In the genomic region with DNA sequence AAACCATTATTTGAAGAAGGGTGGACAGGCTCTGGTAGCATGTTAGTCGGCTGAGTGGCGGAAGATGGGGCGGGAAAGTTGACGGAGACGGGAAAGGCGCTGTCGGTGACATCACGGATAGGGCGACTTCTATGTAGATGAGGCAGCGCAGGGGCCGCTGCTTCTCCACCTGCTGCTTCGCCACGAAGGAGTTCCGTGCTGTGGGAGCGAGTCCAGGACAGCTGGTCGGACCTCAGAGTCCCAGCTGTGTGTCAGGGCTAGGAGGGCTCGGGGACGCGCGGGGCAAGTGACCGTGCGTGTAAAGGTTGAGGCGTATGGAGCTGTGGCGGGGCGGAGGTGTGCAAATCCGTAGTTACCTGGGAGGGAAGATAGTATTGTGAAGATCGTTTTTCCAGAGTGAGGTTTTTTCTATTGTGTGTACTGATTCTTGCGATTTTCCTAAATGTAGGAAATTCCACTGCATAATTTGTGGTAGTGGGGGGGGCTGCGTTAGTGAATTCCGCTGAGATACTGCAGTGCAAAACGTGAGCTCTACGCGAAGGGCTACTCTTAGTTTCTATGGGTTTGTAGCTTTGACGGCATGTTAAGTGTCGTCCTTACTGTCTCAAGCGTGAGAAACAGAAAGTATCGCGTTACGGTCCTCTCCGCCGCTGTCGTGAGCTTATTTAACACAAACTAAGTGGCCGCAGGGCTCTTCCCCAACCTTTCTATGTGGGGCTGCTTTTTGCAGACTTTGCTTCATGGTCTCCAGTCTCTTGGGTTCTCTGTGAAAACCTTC, we compare ENCODE assay signal across 7 cellular contexts.
A peak's percentile ranks its signal among the peaks of the same experiment; 100 is the strongest.
DNase-seq lines count a peak whose midpoint lies in the region; ATAC-seq and TF ChIP-seq lines count a peak whose summit lies in the region.

No MANE protein-coding gene starts in this region.

- no peak for TF ChIP-seq EP300 in stomach (IDR thresholded peaks at IDR 0.05)

- peak; percentile 75 for ATAC-seq in GM18502 (IDR thresholded peaks at IDR 0.05; ENCODE audit: poor library complexity, unreplicated experiment)
- ATAC-seq in HG03045 (IDR thresholded peaks at IDR 0.05; ENCODE audit: unreplicated experiment), result peak; percentile 70

- H3K4me3 Mint-ChIP-seq in activated T-helper 1 cell treated with anti-CD3 and anti-CD28 coated beads, Interleukin-12 subunit alpha, Interleukin-12 subunit beta, Interleukin-2, Interleukin-4 antibody, amounts not matched to agents 30 ng/mL and 10 ng/mL and 1 ng/mL, durations not matched to agents 14 hours and 24 hours and 36 hours, result peak overlapping the region; percentile 91
- peak overlapping the region; percentile 87 to 89 (median 89) for H3K4me3 Mint-ChIP-seq in nephron

- TF ChIP-seq CTCF in fibroblast of mammary gland (conservative IDR thresholded peaks at IDR 0.05; ENCODE audit: control insufficient read depth, insufficient read depth, low read depth, low read length) (no peak), nephron (IDR thresholded peaks at IDR 0.05; ENCODE audit: unreplicated experiment in 3 of 3) (no peak), stomach (IDR thresholded peaks at IDR 0.05) (no peak)

- no peaks in the 10 kb centered on the region for H3K36me3 Mint-ChIP-seq in activated T-helper 1 cell treated with anti-CD3 and anti-CD28 coated beads, Interleukin-12 subunit alpha, Interleukin-12 subunit beta, Interleukin-2, Interleukin-4 antibody, amounts not matched to agents 30 ng/mL and 10 ng/mL and 1 ng/mL, durations not matched to agents 14 hours and 24 hours and 36 hours (ENCODE audit: low read depth)
- no peaks in the 10 kb centered on the region for H3K36me3 Mint-ChIP-seq in nephron (ENCODE audit: low read depth)

- H3K27me3 Mint-ChIP-seq in activated T-helper 1 cell treated with anti-CD3 and anti-CD28 coated beads, Interleukin-12 subunit alpha, Interleukin-12 subunit beta, Interleukin-2, Interleukin-4 antibody, amounts not matched to agents 30 ng/mL and 10 ng/mL and 1 ng/mL, durations not matched to agents 14 hours and 24 hours and 36 hours (ENCODE audit: insufficient read depth), result peaks cover 25% of the 10 kb centered on the region
- peaks cover 53% of the 10 kb centered on the region for H3K27me3 Mint-ChIP-seq in nephron (ENCODE audit: low read depth)

- WGBS in stomach, 5 donors, result 1 to 2% (median 1%) methylated on average over 43 of the region's 43 CpGs

- H3K9me3 ChIP-seq in stomach, result no peaks in the 10 kb centered on the region

- no peaks in the 10 kb centered on the region for H3K9me3 Mint-ChIP-seq in activated T-helper 1 cell treated with anti-CD3 and anti-CD28 coated beads, Interleukin-12 subunit alpha, Interleukin-12 subunit beta, Interleukin-2, Interleukin-4 antibody, amounts not matched to agents 30 ng/mL and 10 ng/mL and 1 ng/mL, durations not matched to agents 14 hours and 24 hours and 36 hours
- no peaks in the 10 kb centered on the region for H3K9me3 Mint-ChIP-seq in nephron

- peaks cover 0 to 18% (median 15%) of the 10 kb centered on the region in 4 donors for H3K4me1 ChIP-seq in stomach

- H3K27ac Mint-ChIP-seq in activated T-helper 1 cell treated with anti-CD3 and anti-CD28 coated beads, Interleukin-12 subunit alpha, Interleukin-12 subunit beta, Interleukin-2, Interleukin-4 antibody, amounts not matched to agents 30 ng/mL and 10 ng/mL and 1 ng/mL, durations not matched to agents 14 hours and 24 hours and 36 hours, result peak overlapping the region; percentile 90
- peak overlapping the region; percentile 85 to 97 (median 88) for H3K27ac Mint-ChIP-seq in nephron

- TF ChIP-seq POLR2A in stomach (IDR thresholded peaks at IDR 0.05), result no peak

- intact Hi-C loops in activated T-helper 1 cell treated with anti-CD3 and anti-CD28 coated beads, Interleukin-12 subunit alpha, Interleukin-12 subunit beta, Interleukin-2, Interleukin-4 antibody, amounts not matched to agents 30 ng/mL and 10 ng/mL and 1 ng/mL, durations not matched to agents 14 hours and 24 hours and 36 hours (cut with micrococcal nuclease), result loop anchor here (1.0 to 2.0 kb wide), 3 partner anchors 13 to 1179 kb away; no protein-coding TSS in a partner anchor
- intact Hi-C loops in stomach (cut with DNase I; ENCODE audit: low total_unique reads), result no loop called here

- peaks cover 22% of the 10 kb centered on the region for H3K4me1 Mint-ChIP-seq in activated T-helper 1 cell treated with anti-CD3 and anti-CD28 coated beads, Interleukin-12 subunit alpha, Interleukin-12 subunit beta, Interleukin-2, Interleukin-4 antibody, amounts not matched to agents 30 ng/mL and 10 ng/mL and 1 ng/mL, durations not matched to agents 14 hours and 24 hours and 36 hours (ENCODE audit: low read depth)
- H3K4me1 Mint-ChIP-seq in nephron, result peaks cover 7% of the 10 kb centered on the region

- DNase-seq in NOMO-1 treated with dmso at 0.1 percent for 144 hours (lab: John Stamatoyannopoulos, UW; ENCODE audit: unreplicated experiment) (peak; percentile 64), fibroblast of mammary gland (ENCODE audit: low read depth) (peak; percentile 90), stomach (peak; percentile 55)
- DNase-seq in activated T-helper 1 cell treated with anti-CD3 and anti-CD28 coated beads, Interleukin-12 subunit alpha, Interleukin-12 subunit beta, Interleukin-2, Interleukin-4 antibody, amounts not matched to agents 30 ng/mL and 10 ng/mL and 1 ng/mL, durations not matched to agents 14 hours and 24 hours and 36 hours (ENCODE audit: low spot score), result peak; percentile 45

- H3K36me3 ChIP-seq in stomach, result no peaks in the 10 kb centered on the region

- H3K4me3 ChIP-seq in fibroblast of mammary gland (ENCODE audit: control insufficient read depth, low read depth, low read length) (peak overlapping the region; percentile 59), stomach (peak overlapping the region; percentile 53 to 61 (median 54))

- H3K27ac ChIP-seq in stomach, result peak overlapping the region in 4 of 5 donors; percentile 35 to 72 (median 57)

- peaks cover 0 to 66% (median 0%) of the 10 kb centered on the region in 3 donors for H3K27me3 ChIP-seq in stomach

Comparison
In these comparisons a context has a peak if more than half of its experiments do, and no peak if none do; other contexts are left out.
1. Peak in every context shown above with its lines: DNase-seq, ATAC-seq, H3K4me3 ChIP-seq and H3K27ac ChIP-seq.